ENCODE assay signal across 8 cellular contexts in the genomic region with DNA sequence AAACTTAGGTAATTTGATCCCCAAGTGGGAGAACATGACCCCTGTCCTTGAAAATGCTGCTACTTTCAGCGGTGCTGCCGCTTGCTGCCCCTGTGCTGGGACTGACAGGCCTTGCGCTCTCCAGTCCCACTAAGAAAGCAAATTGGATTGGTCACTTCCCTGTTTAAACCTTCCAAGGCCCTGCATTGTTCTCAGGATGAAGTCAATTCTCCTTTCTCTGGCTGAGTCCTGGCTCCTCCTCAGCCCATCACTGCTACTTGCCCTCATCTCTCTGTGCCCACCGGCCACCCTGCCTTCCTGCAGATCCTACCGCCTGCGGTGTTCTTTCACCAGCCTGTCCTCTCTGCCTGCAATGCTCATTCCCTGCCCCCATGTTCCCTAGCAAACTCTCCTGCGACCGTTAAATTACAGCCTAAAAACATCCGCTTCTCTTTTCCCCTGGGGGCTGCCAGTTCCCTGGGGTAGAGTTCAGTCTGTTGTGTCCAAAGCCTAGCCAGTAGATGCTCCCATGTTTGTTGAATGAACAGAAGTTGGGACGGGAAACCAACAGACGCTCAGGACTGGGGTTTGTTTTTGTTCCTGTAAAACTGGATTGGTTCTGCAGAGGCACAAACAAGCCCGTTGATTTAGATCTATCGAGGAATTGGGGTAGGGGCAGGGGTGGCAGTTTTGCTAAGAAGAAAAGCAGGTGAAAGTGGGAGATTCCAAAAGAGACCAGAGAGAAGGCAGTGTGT.
DNase-seq lines count a peak whose midpoint lies in the region; ATAC-seq, FAIRE-seq and TF ChIP-seq lines count a peak whose summit lies in the region.

No MANE protein-coding gene starts in this region.

- H3K4me1 Mint-ChIP-seq in activated T-helper 2 cell treated with anti-CD3 and anti-CD28 coated beads, Interferon-gamma antibody, Interleukin-2, Interleukin-4, amounts not matched to agents 10 μg/mL and 5 μg/mL and 100 μg/mL, durations not matched to agents 14 hours and 24 hours and 36 hours (ENCODE audit: low read depth) = peaks cover 53% of the 10 kb centered on the region

- H3K27me3 Mint-ChIP-seq in activated T-helper 2 cell treated with anti-CD3 and anti-CD28 coated beads, Interferon-gamma antibody, Interleukin-2, Interleukin-4, amounts not matched to agents 10 μg/mL and 5 μg/mL and 100 μg/mL, durations not matched to agents 14 hours and 24 hours and 36 hours (ENCODE audit: low read depth) = peaks cover 38% of the 10 kb centered on the region

- H3K4me3 ChIP-seq in GM12875 (ENCODE audit: low read depth, low read length) = peak overlapping the region; percentile 43

- DNase-seq in activated T-helper 2 cell treated with anti-CD3 and anti-CD28 coated beads, Interferon-gamma antibody, Interleukin-2, Interleukin-4, amounts not matched to agents 10 μg/mL and 5 μg/mL and 100 μg/mL, durations not matched to agents 14 hours and 24 hours and 36 hours (ENCODE audit: low spot score) = no peak
- no peak for DNase-seq in left lobe of liver (ENCODE audit: low spot score)
- no peak for DNase-seq in HTR-8/SVneo (ENCODE audit: insufficient read length, low spot score)
- DNase-seq in DMS79 (lab: John Stamatoyannopoulos, UW) = no peak
- DNase-seq in superior temporal gyrus (ENCODE audit: extremely low spot score) = no peak
- no peak for DNase-seq in mesenteric fat pad (ENCODE audit: low spot score)

- H3K27ac Mint-ChIP-seq in activated T-helper 2 cell treated with anti-CD3 and anti-CD28 coated beads, Interferon-gamma antibody, Interleukin-2, Interleukin-4, amounts not matched to agents 10 μg/mL and 5 μg/mL and 100 μg/mL, durations not matched to agents 14 hours and 24 hours and 36 hours = no peak overlapping the region

- ATAC-seq in HG03064 (IDR thresholded peaks at IDR 0.05; ENCODE audit: low read depth, unreplicated experiment) (peak; percentile 15), left lobe of liver (peak; percentile 25)

- H3K4me3 Mint-ChIP-seq in activated T-helper 2 cell treated with anti-CD3 and anti-CD28 coated beads, Interferon-gamma antibody, Interleukin-2, Interleukin-4, amounts not matched to agents 10 μg/mL and 5 μg/mL and 100 μg/mL, durations not matched to agents 14 hours and 24 hours and 36 hours (ENCODE audit: low read depth) = peak overlapping the region; percentile 43

- TF ChIP-seq CTCF in GM12875 (IDR thresholded peaks at IDR 0.05; ENCODE audit: borderline replicate concordance, insufficient read depth, low read depth, low read length) = no peak

- no peak for FAIRE-seq in HTR-8/SVneo (lab: Jason Lieb, UNC)

- H3K9me3 Mint-ChIP-seq in activated T-helper 2 cell treated with anti-CD3 and anti-CD28 coated beads, Interferon-gamma antibody, Interleukin-2, Interleukin-4, amounts not matched to agents 10 μg/mL and 5 μg/mL and 100 μg/mL, durations not matched to agents 14 hours and 24 hours and 36 hours = peaks cover 6% of the 10 kb centered on the region

- intact Hi-C loops in activated T-helper 2 cell treated with anti-CD3 and anti-CD28 coated beads, Interferon-gamma antibody, Interleukin-2, Interleukin-4, amounts not matched to agents 10 μg/mL and 5 μg/mL and 100 μg/mL, durations not matched to agents 14 hours and 24 hours and 36 hours (cut with micrococcal nuclease) = no loop called here

- H3K36me3 Mint-ChIP-seq in activated T-helper 2 cell treated with anti-CD3 and anti-CD28 coated beads, Interferon-gamma antibody, Interleukin-2, Interleukin-4, amounts not matched to agents 10 μg/mL and 5 μg/mL and 100 μg/mL, durations not matched to agents 14 hours and 24 hours and 36 hours (ENCODE audit: low read depth) = no peaks in the 10 kb centered on the region
